1 cellular context compared by ENCODE assay signal in genomic region chr17:63419398-63419797, GRCh38.
A peak's percentile ranks its signal among the peaks of the same experiment; 100 is the strongest.
TF ChIP-seq lines count a peak whose summit lies in the region.

No MANE protein-coding gene starts in this region.

TF ChIP-seq in HepG2, 621 proteins besides CTCF, POLR2A, EP300 and RAD21:
- TF ChIP-seq MAFK (conservative IDR thresholded peaks at IDR 0.05 in 1 of 2, IDR thresholded peaks at IDR 0.05 in 1 of 2; ENCODE audit: low read length in 2 of 2) (peak; percentile 92 to 96), YEATS4 (CRISPR knock-in tag; IDR thresholded peaks at IDR 0.05; ENCODE audit: borderline replicate concordance) (no peak), MAFF (IDR thresholded peaks at IDR 0.05; ENCODE audit: low read depth, low read length) (peak; percentile 93)
